In the genomic region with DNA sequence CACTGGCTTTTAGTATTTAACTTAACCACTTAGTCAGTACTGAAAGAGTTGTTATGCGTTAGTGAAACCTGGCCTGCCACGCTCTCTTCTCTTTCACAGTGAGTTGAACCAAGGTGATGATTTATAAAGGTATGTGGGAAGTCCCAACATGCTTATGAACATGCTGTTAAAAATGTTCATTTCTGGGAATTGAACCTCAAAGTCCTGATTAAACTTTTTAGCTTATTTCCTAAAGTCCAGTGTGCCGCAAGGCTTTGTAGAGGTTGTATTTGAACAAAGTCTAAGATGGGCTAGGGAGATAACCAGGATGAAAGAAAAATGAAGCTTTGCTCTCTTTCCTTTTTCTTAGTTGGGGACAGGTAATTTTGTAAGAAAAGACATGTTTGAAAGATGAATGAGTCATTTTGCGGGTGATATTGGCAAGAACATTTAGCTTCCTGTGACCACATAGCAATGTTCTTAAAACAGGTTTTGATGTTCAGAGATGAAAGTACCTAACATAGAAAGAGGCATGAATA, we compare ENCODE assay signal across 8 cellular contexts.
DNase-seq lines count a peak whose midpoint lies in the region; ATAC-seq and TF ChIP-seq lines count a peak whose summit lies in the region.

No MANE protein-coding gene starts in this region.

- H3K4me1 Mint-ChIP-seq in activated T-cell treated with anti-CD3 and anti-CD28 coated beads, Interleukin-2, amount 50 U/mL, for 24 hours (ENCODE audit: low read depth) = peaks cover 9% of the 10 kb centered on the region

- H3K27ac Mint-ChIP-seq in activated T-cell treated with anti-CD3 and anti-CD28 coated beads, Interleukin-2, amount 50 U/mL, for 24 hours = peak overlapping the region; percentile 77

- no peak overlapping the region for H3K27ac ChIP-seq in RWPE1

- peaks cover 2% of the 10 kb centered on the region for H3K27me3 Mint-ChIP-seq in activated T-cell treated with anti-CD3 and anti-CD28 coated beads, Interleukin-2, amount 50 U/mL, for 24 hours

- no peaks in the 10 kb centered on the region for H3K9me3 Mint-ChIP-seq in activated T-cell treated with anti-CD3 and anti-CD28 coated beads, Interleukin-2, amount 50 U/mL, for 24 hours

- DNase-seq in activated T-cell treated with anti-CD3 and anti-CD28 coated beads, Interleukin-2, amount 50 U/mL, for 24 hours = no peak
- DNase-seq in activated T-cell treated with anti-CD3 and anti-CD28 coated beads for 4 hours = no peak
- DNase-seq in RWPE1 (ENCODE audit: low spot score) = peak; percentile 24
- no peak for DNase-seq in stimulated activated naive CD8-positive, alpha-beta T cell treated with anti-CD3 and anti-CD28 coated beads, Interleukin-15, Interleukin-2, amounts not matched to agents 100 U/mL and 50 U/mL, for 24 hours
- no peak for DNase-seq in NCI-H748 (lab: John Stamatoyannopoulos, UW; ENCODE audit: unreplicated experiment)
- DNase-seq in NCI-H2227 treated with DMSO at 0.1 percent for 48 hours (lab: John Stamatoyannopoulos, UW) = no peak
- no peak for DNase-seq in H4 (ENCODE audit: low spot score)

- peak; percentile 90 for ATAC-seq in HG02840 (IDR thresholded peaks at IDR 0.05; ENCODE audit: low FRiP score, unreplicated experiment)
- peak; percentile 76 for ATAC-seq in stimulated activated naive CD8-positive, alpha-beta T cell treated with anti-CD3 and anti-CD28 coated beads, Interleukin-15, Interleukin-2, amounts not matched to agents 100 U/mL and 50 U/mL, for 24 hours

- TF ChIP-seq CTCF in RWPE1 (conservative IDR thresholded peaks at IDR 0.05; ENCODE audit: low read depth) = no peak

- H3K4me3 Mint-ChIP-seq in activated T-cell treated with anti-CD3 and anti-CD28 coated beads, Interleukin-2, amount 50 U/mL, for 24 hours = no peak overlapping the region

- POLR2A ChIA-PET in RWPE1 (lab: Yijun Ruan, JAX; ENCODE audit: low non-redundant PET) = no interaction called here

- no peaks in the 10 kb centered on the region for H3K36me3 Mint-ChIP-seq in activated T-cell treated with anti-CD3 and anti-CD28 coated beads, Interleukin-2, amount 50 U/mL, for 24 hours (ENCODE audit: low read depth)

- CTCF ChIA-PET in RWPE1 (lab: Yijun Ruan, JAX) = no interaction called here
